ENCODE assay signal across 11 cellular contexts in the genomic region with DNA sequence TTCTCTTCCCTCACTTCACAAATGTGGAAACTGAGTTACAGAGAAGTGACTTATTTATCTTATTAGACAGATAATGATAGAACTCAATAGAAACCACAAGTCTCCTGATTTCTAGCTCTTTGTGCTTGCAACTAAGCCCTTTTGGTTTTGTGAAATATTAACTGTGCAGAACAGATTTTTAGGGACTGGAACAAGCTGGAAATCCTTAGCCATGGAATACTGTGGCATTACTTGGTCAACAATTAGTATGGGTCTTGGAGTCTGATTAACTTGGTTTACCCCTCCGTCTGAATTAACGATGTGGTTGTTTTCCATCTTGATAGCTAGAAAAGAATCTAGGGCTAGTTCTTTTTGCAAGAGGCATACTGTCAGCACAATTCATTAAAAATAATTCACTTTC. TPM values are rescaled to one million over a fixed set of nuclear protein-coding genes. Genes with fewer than 3 reads are reported as not detected.
A peak's percentile ranks its signal among the peaks of the same experiment; 100 is the strongest.
DNase-seq lines count a peak whose midpoint lies in the region; ATAC-seq, FAIRE-seq and TF ChIP-seq lines count a peak whose summit lies in the region.
"Had no signal": no experiment of that assay in that cellular context is flagged by ENCODE, and none has a peak within 500 bp of the region (broad histone marks: within the 10 kb centered on the region; RNA-seq: fewer than 3 reads in every experiment).

No MANE protein-coding gene starts in this region.

- H3K9ac ChIP-seq in HepG2 (ENCODE audit: insufficient read depth, low read depth, low read length) (0 out of 2 replicates have a peak overlapping the region, but pooled peaks have one; percentile 26), subcutaneous abdominal adipose tissue (ENCODE audit: low read length in 5 of 5) (peak overlapping the region in 3 of 5 donors; percentile 13 to 99 (median 89))

- POLR2A ChIA-PET in HepG2 (lab: Yijun Ruan, JAX) = interaction anchor here (1.2 to 1.8 kb wide), 2 partner anchors 15 to 157 kb away, joined by 4 to 5 read pairs; no protein-coding TSS in a partner anchor

- no peak for TF ChIP-seq CTCF in adrenal gland (IDR thresholded peaks at IDR 0.05)
- no peak for TF ChIP-seq CTCF in HepG2 (CRISPR knock-in tag; IDR thresholded peaks at IDR 0.05)

- no peak for TF ChIP-seq RAD21 in HepG2 (CRISPR knock-in tag; IDR thresholded peaks at IDR 0.05)

- H3K79me2 ChIP-seq in HepG2 (ENCODE audit: insufficient read depth, low read length) = peaks cover 30% of the 10 kb centered on the region

- H3K9me3 ChIP-seq in adrenal gland (replicated peaks in 1 of 3) = no peaks in the 10 kb centered on the region
- no peaks in the 10 kb centered on the region for H3K9me3 ChIP-seq in HepG2 (ENCODE audit: low read length)
- no peaks in the 10 kb centered on the region for H3K9me3 ChIP-seq in subcutaneous abdominal adipose tissue (ENCODE audit: control insufficient read depth in 5 of 5, low read length in 5 of 5)

- H3K27ac ChIP-seq in adrenal gland = peak overlapping the region; percentile 99 to 100 (median 99)
- H3K27ac ChIP-seq in HepG2 (ENCODE audit: extremely low read length, insufficient read depth, low read length) = no peak overlapping the region
- peak overlapping the region; percentile 91 for H3K27ac ChIP-seq in subcutaneous abdominal adipose tissue (ENCODE audit: low read depth, low read length)

- DNase-seq in activated CD4-positive, alpha-beta T cell treated with anti-CD3 and anti-CD28 coated beads, Interleukin-2, amount 10 ng/mL, durations not matched to agents 24 days and 14 days = peak; percentile 46
- no peak for DNase-seq in activated CD4-positive, alpha-beta T cell treated with anti-CD3 and anti-CD28 coated beads, Interleukin-2, amount 50 U/mL, for 1 hour
- DNase-seq in adrenal gland (no peak), HepG2 (ENCODE audit: low spot score) (no peak), left colon (no peak), SK-N-DZ (ENCODE audit: low spot score) (no peak)
- DNase-seq: activated CD8-positive, alpha-beta memory T cell treated with anti-CD3 and anti-CD28 coated beads, Interleukin-2, amount 50 U/mL, for 48 hours; HCEC 1CT; NCI-H69 had no signal

- H3K27ac Mint-ChIP-seq in activated CD4-positive, alpha-beta T cell treated with anti-CD3 and anti-CD28 coated beads, Interleukin-2, amount 10 ng/mL, durations not matched to agents 24 days and 14 days = no peak overlapping the region

- peaks cover 44% of the 10 kb centered on the region for H3K4me1 Mint-ChIP-seq in activated CD4-positive, alpha-beta T cell treated with anti-CD3 and anti-CD28 coated beads, Interleukin-2, amount 10 ng/mL, durations not matched to agents 24 days and 14 days

- peaks cover 12% of the 10 kb centered on the region; the same call in 1 of the 2 replicates for H4K20me1 ChIP-seq in HepG2 (ENCODE audit: insufficient read depth, low read length)

- CTCF ChIA-PET in HepG2 (lab: Yijun Ruan, JAX; ENCODE audit: low intra/inter-chr PET ratio, low total read pairs) = no interaction called here

- peaks cover 11% of the 10 kb centered on the region for H3K36me3 Mint-ChIP-seq in activated CD4-positive, alpha-beta T cell treated with anti-CD3 and anti-CD28 coated beads, Interleukin-2, amount 10 ng/mL, durations not matched to agents 24 days and 14 days (ENCODE audit: low read depth)

- no peak for TF ChIP-seq EP300 in HepG2 (IDR thresholded peaks at IDR 0.05; ENCODE audit: low read depth in 2 of 2, low read length in 2 of 2)
- no peak for TF ChIP-seq EP300 in HepG2 (CRISPR knock-in tag; IDR thresholded peaks at IDR 0.05; ENCODE audit: borderline replicate concordance)

- 65 to 71% (median 68%) methylated on average over 2 of the region's 2 CpGs for WGBS in adrenal gland, 4 donors
- 47% methylated on average over 2 of the region's 2 CpGs for WGBS in HepG2 (ENCODE audit: low lambda C conversion rate)

- peak overlapping the region; percentile 99 for H3K4me2 ChIP-seq in HepG2 (ENCODE audit: low read depth, low read length)

- no peak for TF ChIP-seq POLR2A in adrenal gland (IDR thresholded peaks at IDR 0.05)
- no peak for TF ChIP-seq POLR2A in HepG2 (IDR thresholded peaks at IDR 0.05; ENCODE audit: insufficient read depth in 1 of 2, low read depth in 2 of 2, low read length in 2 of 2)

- intact Hi-C loops in activated CD4-positive, alpha-beta T cell treated with anti-CD3 and anti-CD28 coated beads, Interleukin-2, amount 10 ng/mL, durations not matched to agents 24 days and 14 days (cut with micrococcal nuclease) = loop anchor here (5.0 to 10.0 kb wide), 6 partner anchors 593 to 1950 kb away; partner anchors contain the start of genes ABHD17B, C9orf85, CFAP95 and TJP2
- intact Hi-C loops in adrenal gland (cut with DNase I) (loop anchor here in 1 of 2 donors (10.0 kb wide), 1 partner anchor 190 kb away; no protein-coding TSS in a partner anchor), HepG2 (cut with micrococcal nuclease; ENCODE audit: unreplicated experiment) (no loop called here), left colon (cut with DNase I, micrococcal nuclease) (loop anchor here in 1 of 2 donors (5.0 kb wide), 2 partner anchors 67 to 187 kb away; no protein-coding TSS in a partner anchor)

- no peaks in the 10 kb centered on the region for H3K9me3 Mint-ChIP-seq in activated CD4-positive, alpha-beta T cell treated with anti-CD3 and anti-CD28 coated beads, Interleukin-2, amount 10 ng/mL, durations not matched to agents 24 days and 14 days

- H3K27me3 Mint-ChIP-seq in activated CD4-positive, alpha-beta T cell treated with anti-CD3 and anti-CD28 coated beads, Interleukin-2, amount 10 ng/mL, durations not matched to agents 24 days and 14 days = no peaks in the 10 kb centered on the region

- peak overlapping the region; percentile 100 for H3K4me3 Mint-ChIP-seq in activated CD4-positive, alpha-beta T cell treated with anti-CD3 and anti-CD28 coated beads, Interleukin-2, amount 10 ng/mL, durations not matched to agents 24 days and 14 days

- H3K4me3 ChIP-seq in adrenal gland = peak overlapping the region in 1 of 4 donors; percentile 98
- peak overlapping the region in 1 of 3 experiments; percentile 74; a peak in 1 of 6 replicates for H3K4me3 ChIP-seq in HepG2 (replicated peaks in 1 of 3; ENCODE audit: insufficient read depth in 1 of 3, low read depth in 2 of 3, low read length in 3 of 3)
- H3K4me3 ChIP-seq in subcutaneous abdominal adipose tissue (ENCODE audit: low read depth in 1 of 5, low read length in 5 of 5) = peak overlapping the region in 3 of 5 donors; percentile 23 to 99 (median 98)

- no TSS peak for BruUV-seq in HepG2 (replicated peaks; lab: Mats Ljungman, UMichigan)

- no peak for ATAC-seq in HepG2
- no peak for ATAC-seq in GM21723 (IDR thresholded peaks at IDR 0.05; ENCODE audit: unreplicated experiment)
- no peak for ATAC-seq in left colon

- H3K4me1 ChIP-seq in adrenal gland (replicated peaks in 1 of 2) = peaks cover 33 to 51% of the 10 kb centered on the region in 2 donors
- peaks cover 48% of the 10 kb centered on the region for H3K4me1 ChIP-seq in HepG2 (ENCODE audit: insufficient read depth, low read length)
- H3K4me1 ChIP-seq in subcutaneous abdominal adipose tissue (ENCODE audit: control insufficient read depth in 5 of 5, insufficient read depth in 5 of 5, low read length in 5 of 5) = peaks cover 2 to 53% (median 45%) of the 10 kb centered on the region in 5 donors

- no peaks in the 10 kb centered on the region for H3K36me3 ChIP-seq in adrenal gland (replicated peaks in 1 of 2)
- H3K36me3 ChIP-seq in HepG2 (replicated peaks in 1 of 2; ENCODE audit: control insufficient read depth in 1 of 2, insufficient read depth in 2 of 2, low read length in 2 of 2) = no peaks in the 10 kb centered on the region
- no peaks in the 10 kb centered on the region for H3K36me3 ChIP-seq in subcutaneous abdominal adipose tissue (ENCODE audit: control insufficient read depth in 5 of 5, insufficient read depth in 5 of 5, low read length in 5 of 5)

- H3K27me3 ChIP-seq in adrenal gland (no peaks in the 10 kb centered on the region), HepG2 (ENCODE audit: control insufficient read depth in 1 of 2, insufficient read depth in 2 of 2, low read length in 2 of 2) (peaks cover 0 to 9% of the 10 kb centered on the region in 2 experiments; a peak in 2 of 5 replicates), subcutaneous abdominal adipose tissue (ENCODE audit: control insufficient read depth in 5 of 5, insufficient read depth in 4 of 5, low read length in 5 of 5) (no peaks in the 10 kb centered on the region)

- FAIRE-seq in HepG2 (lab: Jason Lieb, UNC) = no peak

- H2AFZ ChIP-seq in HepG2 (ENCODE audit: low read length) = no peak overlapping the region

- in situ Hi-C loops in HepG2 (cut with HindIII; ENCODE audit: extremely low pct_ligation_motif_present, low pct_unique_long_range_greater_than_20kb) = loop anchor here (5.0 to 10.0 kb wide), 2 partner anchors 67 to 150 kb away; no protein-coding TSS in a partner anchor

RNA-seq across cellular contexts. Expression of gene KLF9, which starts 0.6 kb away (rescaled TPM):
- 16.3 and 16.5 TPM in 2 replicates for total RNA-seq in activated CD4-positive, alpha-beta T cell treated with anti-CD3 and anti-CD28 coated beads, Interleukin-2, amount 10 ng/mL, durations not matched to agents 24 days and 14 days
- total RNA-seq in adrenal gland (10 to 100 TPM; 34.3 to 80.7 (median 45.3) TPM), HepG2 (2016; rRNA removed; fragmentation: Illumina TruSeq; extraction: Trizol) (5.7 and 7.2 TPM in 2 replicates), left colon (10 to 100 TPM; 26.7 to 55.2 TPM)
- polyA plus RNA-seq in adrenal gland (10 to 100 TPM; 16.8 to 34.1 (median 17.1) TPM), HepG2 (2011; rRNA removed) (7.1 and 7.2 TPM in 2 replicates)
- total RNA-seq in HepG2 (2016; cell fraction: cytosol; rRNA removed; fragmentation: Illumina TruSeq; extraction: Trizol; ENCODE audit: low read depth) = 0.79 and 0.81 TPM in 2 replicates
- 5.6 and 6.3 TPM in 2 replicates for total RNA-seq in HepG2 (2016; cell fraction: insoluble cytoplasmic fraction; rRNA removed; fragmentation: Illumina TruSeq; extraction: Trizol)
- total RNA-seq in HepG2 (2016; cell fraction: membrane; rRNA removed; fragmentation: Illumina TruSeq; extraction: Trizol) = 3.6 and 4.2 TPM in 2 replicates
- total RNA-seq in HepG2 (2016; cell fraction: nucleus; rRNA removed; fragmentation: Illumina TruSeq; extraction: Trizol) = 6.0 and 6.2 TPM in 2 replicates
- 5.3 and 5.8 TPM in 2 replicates for polyA plus RNA-seq in HepG2 (2011; cell fraction: cytosol; rRNA removed)
- polyA plus RNA-seq in HepG2 (2011; cell fraction: nucleus; rRNA removed) = 3.3 and 4.2 TPM in 2 replicates
- 8.3 and 8.5 TPM in 2 replicates for polyA plus RNA-seq in HepG2 (2012)
- polyA plus RNA-seq in HepG2 (2016; cell fraction: cytosol; fragmentation: Illumina TruSeq; extraction: Trizol; ENCODE audit: low read depth) = 0.36 and 0.37 TPM in 2 replicates
- polyA plus RNA-seq in HepG2 (2016; cell fraction: insoluble cytoplasmic fraction; fragmentation: Illumina TruSeq; extraction: Trizol; ENCODE audit: low read depth) = 7.0 TPM in 2 replicates
- polyA plus RNA-seq in HepG2 (2016; cell fraction: membrane; fragmentation: Illumina TruSeq; extraction: Trizol; ENCODE audit: low read depth) = 1.6 and 2.0 TPM in 2 replicates
- polyA plus RNA-seq in HepG2 (2016; cell fraction: nucleus; fragmentation: Illumina TruSeq; extraction: Trizol; ENCODE audit: insufficient read depth, low read depth) = 6.3 and 7.1 TPM in 2 replicates
- polyA minus RNA-seq in HepG2 (2011; rRNA and poly(A)+ RNA removed; ENCODE audit: low replicate concordance) = 2.5 and 9.7 TPM in 2 replicates
- polyA minus RNA-seq in HepG2 (2011; cell fraction: cytosol; rRNA and poly(A)+ RNA removed) = 7.8 and 8.0 TPM in 2 replicates
- polyA minus RNA-seq in HepG2 (2011; cell fraction: nucleus; rRNA and poly(A)+ RNA removed) = 6.2 and 7.5 TPM in 2 replicates
- polyA plus RNA-seq in SK-N-DZ (2014; cell fraction: cytosol; rRNA removed) = 4.2 and 4.3 TPM in 2 replicates
- polyA plus RNA-seq in SK-N-DZ (2014; cell fraction: nucleus; rRNA removed) = 1.3 and 3.6 TPM in 2 replicates
